1 cellular context compared by ENCODE assay signal in the genomic region with DNA sequence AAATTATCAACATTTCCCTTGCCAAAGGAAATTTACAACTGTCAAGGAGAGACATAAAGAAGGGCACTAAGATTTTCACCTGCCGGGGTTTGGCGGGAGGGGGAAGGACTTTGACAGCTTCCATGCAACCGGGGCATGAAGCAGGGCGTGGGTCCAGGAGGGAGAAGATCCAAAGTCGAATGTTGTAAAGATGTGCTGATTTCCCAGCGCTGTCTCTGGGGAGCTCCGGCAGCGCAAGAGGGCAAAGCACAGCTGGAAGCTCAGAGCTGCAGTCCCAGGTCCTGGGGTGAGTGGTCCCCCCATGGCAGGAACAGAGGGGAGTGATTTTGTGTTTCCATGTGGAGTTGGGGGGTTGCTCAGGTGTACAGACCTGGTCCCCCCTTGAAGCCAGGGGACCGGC.
TF ChIP-seq lines count a peak whose summit lies in the region.

A gene (plus strand): TSS at position 198 of the 400 bp plus-strand sequence. CDS start 5,003 bp downstream, outside the sequence.

TF ChIP-seq in H1, 55 proteins besides CTCF, POLR2A, EP300 and RAD21 (continued from another document):
- TF ChIP-seq, protein P1, sequence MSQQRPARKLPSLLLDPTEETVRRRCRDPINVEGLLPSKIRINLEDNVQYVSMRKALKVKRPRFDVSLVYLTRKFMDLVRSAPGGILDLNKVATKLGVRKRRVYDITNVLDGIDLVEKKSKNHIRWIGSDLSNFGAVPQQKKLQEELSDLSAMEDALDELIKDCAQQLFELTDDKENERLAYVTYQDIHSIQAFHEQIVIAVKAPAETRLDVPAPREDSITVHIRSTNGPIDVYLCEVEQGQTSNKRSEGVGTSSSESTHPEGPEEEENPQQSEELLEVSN (IDR thresholded peaks at IDR 0.05), result no peak
- TF ChIP-seq RXRA (IDR thresholded peaks at IDR 0.05; ENCODE audit: insufficient read depth, low read depth, low read length) (no peak), YY1 (IDR thresholded peaks at IDR 0.05; ENCODE audit: low read depth, low read length) (no peak), SRF (IDR thresholded peaks at IDR 0.05; ENCODE audit: low read depth, low read length) (no peak)
- TF ChIP-seq, protein P2, sequence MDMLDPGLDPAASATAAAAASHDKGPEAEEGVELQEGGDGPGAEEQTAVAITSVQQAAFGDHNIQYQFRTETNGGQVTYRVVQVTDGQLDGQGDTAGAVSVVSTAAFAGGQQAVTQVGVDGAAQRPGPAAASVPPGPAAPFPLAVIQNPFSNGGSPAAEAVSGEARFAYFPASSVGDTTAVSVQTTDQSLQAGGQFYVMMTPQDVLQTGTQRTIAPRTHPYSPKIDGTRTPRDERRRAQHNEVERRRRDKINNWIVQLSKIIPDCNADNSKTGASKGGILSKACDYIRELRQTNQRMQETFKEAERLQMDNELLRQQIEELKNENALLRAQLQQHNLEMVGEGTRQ (IDR thresholded peaks at IDR 0.05; ENCODE audit: low read length), result no peak
